In genomic region chr5:1055896-1056610, GRCh38 we compare ENCODE assay signal across 14 cellular contexts. TPM values are rescaled to one million over a fixed set of nuclear protein-coding genes. Genes with fewer than 3 reads are reported as not detected.
"Had no signal": no experiment of that assay in that cellular context is flagged by ENCODE, and none has a peak within 500 bp of the region (broad histone marks: within the 10 kb centered on the region; RNA-seq: fewer than 3 reads in every experiment).

No MANE protein-coding gene starts in this region.

- H3K27me3 ChIP-seq: ascending aorta, breast epithelium, gastroesophageal sphincter, sigmoid colon, spleen had no signal

- H3K36me3 ChIP-seq: breast epithelium, prostate gland had no signal

- H3K4me1 ChIP-seq: ascending aorta, breast epithelium, gastroesophageal sphincter, prostate gland, sigmoid colon, spleen had no signal

- ATAC-seq: activated T-helper 17 cell treated with anti-CD3 and anti-CD28 coated beads, Interleukin-2, amount 50 U/mL, for 72 hours; gastroesophageal sphincter; naive thymus-derived CD8-positive, alpha-beta T cell had no signal

- DNase-seq: activated CD4-positive, alpha-beta T cell treated with anti-CD3 and anti-CD28 coated beads, Interleukin-2, amount 50 U/mL, for 1 hour; activated CD4-positive, CD25-positive, alpha-beta regulatory T cell; activated naive CD4-positive, alpha-beta T cell treated with Interleukin-2 at 50 U/mL for 16 hours; activated T-cell treated with anti-CD3 and anti-CD28 coated beads for 4 hours; naive thymus-derived CD8-positive, alpha-beta T cell; sigmoid colon; spleen had no signal

- H3K4me3 ChIP-seq: ascending aorta, breast epithelium, gastroesophageal sphincter, prostate gland, sigmoid colon, spleen, thoracic aorta had no signal

- H3K27ac ChIP-seq: ascending aorta, breast epithelium, gastroesophageal sphincter, prostate gland, sigmoid colon, spleen, thoracic aorta had no signal

- H3K9me3 ChIP-seq: ascending aorta, breast epithelium, gastroesophageal sphincter, prostate gland, sigmoid colon, spleen, thoracic aorta had no signal

RNA-seq across cellular contexts. Expression of gene NKD2, which starts 47.5 kb away (rescaled TPM):
- total RNA-seq: chondrocyte; naive thymus-derived CD8-positive, alpha-beta T cell had no signal
